Comparison of ENCODE assay signal across 8 cellular contexts in genomic region chr17:78383725-78384471, GRCh38. TPM values are rescaled to one million over a fixed set of nuclear protein-coding genes. Genes with fewer than 3 reads are reported as not detected.
A peak's percentile ranks its signal among the peaks of the same experiment; 100 is the strongest.
DNase-seq lines count a peak whose midpoint lies in the region; ATAC-seq and TF ChIP-seq lines count a peak whose summit lies in the region.

No MANE protein-coding gene starts in this region.

- peaks cover 87% of the 10 kb centered on the region for H3K79me2 ChIP-seq in mesendoderm (ENCODE audit: control insufficient read depth, insufficient read depth, low read length)

- no peaks in the 10 kb centered on the region for H3K36me3 Mint-ChIP-seq in T-helper 17 cell (ENCODE audit: low read depth)

- no peaks in the 10 kb centered on the region for H3K27me3 ChIP-seq in mesendoderm (ENCODE audit: insufficient read depth, low read length, poor library complexity)

- peaks cover 19% of the 10 kb centered on the region for H3K4me1 ChIP-seq in mesendoderm (ENCODE audit: control insufficient read depth, low read depth, low read length)

- H3K27ac ChIP-seq in cingulate gyrus (ENCODE audit: low read depth, low read length) (peak overlapping the region; percentile 75), mesendoderm (ENCODE audit: low read depth, low read length) (no peak overlapping the region)

- no peak overlapping the region for H3K4ac ChIP-seq in mesendoderm (ENCODE audit: low read depth, low read length)

- H3K4me3 Mint-ChIP-seq in T-helper 17 cell: peak overlapping the region; percentile 76
- peak overlapping the region; percentile 86 to 90 for H3K4me3 Mint-ChIP-seq in stimulated activated naive CD8-positive, alpha-beta T cell treated with anti-CD3 and anti-CD28 coated beads, Interleukin-15, amount 100 ng/mL, for 72 hours

- ATAC-seq in T-helper 17 cell (no peak), HG03378 (IDR thresholded peaks at IDR 0.05; ENCODE audit: unreplicated experiment) (no peak)
- peak; percentile 69 for ATAC-seq in stimulated activated naive CD8-positive, alpha-beta T cell treated with anti-CD3 and anti-CD28 coated beads, Interleukin-15, amount 100 ng/mL, for 72 hours

- H3K18ac ChIP-seq in mesendoderm (ENCODE audit: low read length): no peak overlapping the region

- H3K23ac ChIP-seq in mesendoderm (ENCODE audit: low read length): peak overlapping the region; percentile 3

- DNase-seq in AG10803 (ENCODE audit: low read depth) (peak; percentile 100), HCEC 1CT (peak; percentile 100), T-helper 17 cell (no peak), mesendoderm (no peak), NCI-H2107 treated with DMSO at 0.1 percent for 48 hours (lab: John Stamatoyannopoulos, UW; ENCODE audit: unreplicated experiment) (no peak)
- peak in 1 of 2 donors; percentile 79 for DNase-seq in stimulated activated naive CD8-positive, alpha-beta T cell treated with anti-CD3 and anti-CD28 coated beads, Interleukin-15, amount 100 ng/mL, for 72 hours

- H3K9me3 ChIP-seq in T-helper 17 cell (ENCODE audit: control insufficient read depth, low read length, poor library complexity, severe bottlenecking): no peaks in the 10 kb centered on the region

- H3K56ac ChIP-seq in mesendoderm (ENCODE audit: low read length): peak overlapping the region; percentile 15

- H3K79me1 ChIP-seq in mesendoderm (ENCODE audit: low read length): peaks cover 17% of the 10 kb centered on the region

- no peaks in the 10 kb centered on the region for H3K9me3 Mint-ChIP-seq in stimulated activated naive CD8-positive, alpha-beta T cell treated with anti-CD3 and anti-CD28 coated beads, Interleukin-15, amount 100 ng/mL, for 72 hours

- H3K36me3 ChIP-seq in mesendoderm (ENCODE audit: control insufficient read depth, insufficient read depth, low read length): no peaks in the 10 kb centered on the region

- H4K8ac ChIP-seq in mesendoderm (ENCODE audit: low read depth, low read length): no peak overlapping the region

- peak overlapping the region; percentile 97 for H3K27ac Mint-ChIP-seq in T-helper 17 cell
- H3K27ac Mint-ChIP-seq in stimulated activated naive CD8-positive, alpha-beta T cell treated with anti-CD3 and anti-CD28 coated beads, Interleukin-15, amount 100 ng/mL, for 72 hours: peak overlapping the region; percentile 98 to 99

- no peak overlapping the region for H3K4me2 ChIP-seq in mesendoderm (ENCODE audit: low read length)

- H3K9ac ChIP-seq in mesendoderm (ENCODE audit: low read length): no peak overlapping the region

- H3K4me3 ChIP-seq in AG10803 (ENCODE audit: low read length) (no peak overlapping the region), mesendoderm (ENCODE audit: low read length) (no peak overlapping the region)

- no peaks in the 10 kb centered on the region for H3K27me3 Mint-ChIP-seq in T-helper 17 cell
- no peaks in the 10 kb centered on the region for H3K27me3 Mint-ChIP-seq in stimulated activated naive CD8-positive, alpha-beta T cell treated with anti-CD3 and anti-CD28 coated beads, Interleukin-15, amount 100 ng/mL, for 72 hours

- peaks cover 74% of the 10 kb centered on the region for H3K4me1 Mint-ChIP-seq in T-helper 17 cell
- peaks cover 100% of the 10 kb centered on the region for H3K4me1 Mint-ChIP-seq in stimulated activated naive CD8-positive, alpha-beta T cell treated with anti-CD3 and anti-CD28 coated beads, Interleukin-15, amount 100 ng/mL, for 72 hours

- no peak for TF ChIP-seq CTCF in AG10803 (conservative IDR thresholded peaks at IDR 0.05; ENCODE audit: low read length)

- no peak overlapping the region for H2BK5ac ChIP-seq in mesendoderm (ENCODE audit: low read length)

- WGBS in mesendoderm (ENCODE audit: extremely low coverage, insufficient coverage, low lambda C conversion rate): no CpG with 5 or more reads among the region's 15 CpGs

- H4K5ac ChIP-seq in mesendoderm (ENCODE audit: low read length): no peak overlapping the region

- no peak overlapping the region for H2AK5ac ChIP-seq in mesendoderm (ENCODE audit: low read length)

- no peak overlapping the region for H2BK120ac ChIP-seq in mesendoderm (ENCODE audit: low read depth, low read length)

- H2BK15ac ChIP-seq in mesendoderm (replicated peaks; ENCODE audit: low read depth): no peak overlapping the region

RNA-seq across cellular contexts. Expression of gene PGS1, which starts 5.4 kb away (rescaled TPM):
- 10 to 100 TPM; 47.5 to 54.9 TPM for total RNA-seq in T-helper 17 cell
- 24.0 TPM for polyA plus RNA-seq in mesendoderm (2013, experiment 1 of 2)
- 23.5 TPM for polyA plus RNA-seq in mesendoderm (2013, experiment 2 of 2)

RNA-seq across cellular contexts. Expression of gene SOCS3, which starts 24.0 kb away (rescaled TPM):
- 100 to 1,000 TPM; 119 to 197 TPM for total RNA-seq in T-helper 17 cell
- polyA plus RNA-seq in mesendoderm (2013, experiment 1 of 2): 11.2 TPM
- polyA plus RNA-seq in mesendoderm (2013, experiment 2 of 2): 11.0 TPM

Comparison
In these comparisons a context has a peak if more than half of its experiments do, and no peak if none do; other contexts are left out.
1. DNase-seq: peak in AG10803 (single experiment) and HCEC 1CT (single experiment); none in T-helper 17 cell (0 of 3), mesendoderm (single experiment) and NCI-H2107 treated with DMSO at 0.1 percent for 48 hours (single experiment).